Comparison of ENCODE assay signal across 19 cellular contexts in the genomic region with DNA sequence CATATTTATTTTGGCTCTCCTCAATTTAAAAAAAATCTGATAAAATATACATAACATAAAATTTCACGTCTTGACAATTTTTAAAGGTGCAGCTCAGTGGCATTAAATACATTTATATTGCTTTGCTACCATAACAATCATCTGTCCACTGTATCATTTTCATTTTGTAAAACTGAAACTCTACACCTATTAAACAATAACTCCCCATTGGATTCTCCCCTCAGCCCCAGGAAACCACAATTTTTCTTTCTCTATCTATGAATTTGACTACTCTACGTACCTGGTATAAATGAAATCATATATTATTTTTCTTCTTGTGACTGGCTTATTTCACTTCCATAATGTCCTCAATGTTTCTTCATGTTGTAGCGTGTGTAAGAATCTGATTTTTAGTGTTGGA.
"Had no signal": no experiment of that assay in that cellular context is flagged by ENCODE, and none has a peak within 500 bp of the region (broad histone marks: within the 10 kb centered on the region; RNA-seq: fewer than 3 reads in every experiment).

No MANE protein-coding gene starts in this region.

- H3K36me3 ChIP-seq: colonic mucosa, neural progenitor cell, right lobe of liver had no signal

- DNase-seq: activated CD4-positive, alpha-beta T cell treated with anti-CD3 and anti-CD28 coated beads, Interleukin-2, amount 10 ng/mL, durations not matched to agents 24 days and 14 days; activated CD8-positive, alpha-beta memory T cell treated with anti-CD3 and anti-CD28 coated beads, Interleukin-2, amount 50 U/mL, for 48 hours; activated CD8-positive, alpha-beta T cell treated with anti-CD3 and anti-CD28 coated beads, Interleukin-2, amount 10 ng/mL, durations not matched to agents 7 days and 5 days; activated naive CD8-positive, alpha-beta T cell treated with anti-CD3 and anti-CD28 coated beads for 36 hours; amygdala; body of pancreas; caudate nucleus; colonic mucosa; left colon; naive B cell; psoas muscle; right lobe of liver; stimulated activated naive CD8-positive, alpha-beta T cell treated with anti-CD3 and anti-CD28 coated beads, Interleukin-15, Interleukin-2, amounts not matched to agents 100 U/mL and 50 U/mL, for 24 hours; trophoblast cell had no signal

- FAIRE-seq: endometrium, islet of Langerhans had no signal

- H3K27ac ChIP-seq: body of pancreas, colonic mucosa, neural progenitor cell, psoas muscle, right lobe of liver had no signal

- H3K9ac ChIP-seq: neural progenitor cell had no signal

- H3K4me3 ChIP-seq: body of pancreas, colonic mucosa, neural progenitor cell, psoas muscle, right lobe of liver, smooth muscle cell had no signal

- ATAC-seq: activated CD8-positive, alpha-beta T cell treated with anti-CD3 and anti-CD28 coated beads, Interleukin-2, amount 10 ng/mL, durations not matched to agents 7 days and 5 days; body of pancreas; left colon; psoas muscle; right lobe of liver; stimulated activated naive CD8-positive, alpha-beta T cell treated with anti-CD3 and anti-CD28 coated beads, Interleukin-15, Interleukin-2, amounts not matched to agents 100 U/mL and 50 U/mL, for 24 hours; WTC11 had no signal

- H3K4me2 ChIP-seq: neural progenitor cell, smooth muscle cell had no signal

- H3K9me3 ChIP-seq: body of pancreas, colonic mucosa, psoas muscle, right lobe of liver had no signal

- H2AFZ ChIP-seq: neural progenitor cell had no signal

- H3K27me3 ChIP-seq: body of pancreas, colonic mucosa, neural progenitor cell, right lobe of liver had no signal

- H3K4me1 ChIP-seq: body of pancreas, colonic mucosa, neural progenitor cell, psoas muscle, right lobe of liver had no signal
